2 cellular contexts compared by ENCODE assay signal in the genomic region with DNA sequence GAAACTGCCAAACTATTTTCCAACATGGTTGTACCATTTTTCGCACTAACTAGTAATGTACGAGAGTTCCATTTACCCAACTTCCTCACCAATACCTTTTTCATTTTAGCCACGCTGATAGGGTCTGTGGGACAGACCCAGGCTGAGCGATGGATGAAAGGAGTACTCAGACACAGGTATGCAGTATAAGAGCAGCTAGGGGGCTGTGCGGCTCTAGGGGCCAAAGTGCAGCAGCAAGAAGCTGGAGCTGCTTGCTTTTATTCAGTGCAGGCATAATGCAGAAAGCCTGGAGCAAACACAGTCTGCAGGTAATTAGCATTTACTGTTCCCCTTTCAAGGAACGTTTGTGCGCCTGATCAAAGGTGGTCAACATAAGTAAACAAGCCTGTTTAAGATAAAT.
A peak's percentile ranks its signal among the peaks of the same experiment; 100 is the strongest.
TF ChIP-seq lines count a peak whose summit lies in the region.

No MANE protein-coding gene starts in this region.

TF ChIP-seq in HepG2, 621 proteins besides CTCF, POLR2A, EP300 and RAD21:
- TF ChIP-seq ATRX (CRISPR knock-in tag; IDR thresholded peaks at IDR 0.05; ENCODE audit: borderline replicate concordance) (no peak), CREM (IDR thresholded peaks at IDR 0.05) (no peak), CREM (CRISPR knock-in tag; IDR thresholded peaks at IDR 0.05) (no peak), ZNF614 (CRISPR knock-in tag; IDR thresholded peaks at IDR 0.05; ENCODE audit: borderline replicate concordance) (peak; percentile 66; the same call in 1 of the 2 replicates), HHEX (CRISPR knock-in tag; IDR thresholded peaks at IDR 0.05) (no peak), ZNF746 (CRISPR knock-in tag; IDR thresholded peaks at IDR 0.05) (no peak), RBM39 (IDR thresholded peaks at IDR 0.05; ENCODE audit: low read depth, low read length, poor library complexity, severe bottlenecking) (no peak), SPEN (CRISPR knock-in tag; IDR thresholded peaks at IDR 0.05; ENCODE audit: low read depth) (no peak), ZNF124 (CRISPR knock-in tag; IDR thresholded peaks at IDR 0.05) (no peak), MBD4 (IDR thresholded peaks at IDR 0.05; ENCODE audit: borderline replicate concordance, low read length) (no peak), TOPORS (CRISPR knock-in tag; IDR thresholded peaks at IDR 0.05) (peak; percentile 91; the same call in 1 of the 2 replicates), HNF4G (IDR thresholded peaks at IDR 0.05; ENCODE audit: borderline replicate concordance, low read depth, low read length) (peak; percentile 50), HNF4G (CRISPR knock-in tag; IDR thresholded peaks at IDR 0.05; ENCODE audit: borderline replicate concordance, low read depth) (no peak), SIN3B (IDR thresholded peaks at IDR 0.05; ENCODE audit: low read length) (no peak), JUN (CRISPR knock-in tag; IDR thresholded peaks at IDR 0.05) (no peak), HNF4A (CRISPR knock-in tag; IDR thresholded peaks at IDR 0.05) (peak; percentile 75)
- TF ChIP-seq, protein P1, sequence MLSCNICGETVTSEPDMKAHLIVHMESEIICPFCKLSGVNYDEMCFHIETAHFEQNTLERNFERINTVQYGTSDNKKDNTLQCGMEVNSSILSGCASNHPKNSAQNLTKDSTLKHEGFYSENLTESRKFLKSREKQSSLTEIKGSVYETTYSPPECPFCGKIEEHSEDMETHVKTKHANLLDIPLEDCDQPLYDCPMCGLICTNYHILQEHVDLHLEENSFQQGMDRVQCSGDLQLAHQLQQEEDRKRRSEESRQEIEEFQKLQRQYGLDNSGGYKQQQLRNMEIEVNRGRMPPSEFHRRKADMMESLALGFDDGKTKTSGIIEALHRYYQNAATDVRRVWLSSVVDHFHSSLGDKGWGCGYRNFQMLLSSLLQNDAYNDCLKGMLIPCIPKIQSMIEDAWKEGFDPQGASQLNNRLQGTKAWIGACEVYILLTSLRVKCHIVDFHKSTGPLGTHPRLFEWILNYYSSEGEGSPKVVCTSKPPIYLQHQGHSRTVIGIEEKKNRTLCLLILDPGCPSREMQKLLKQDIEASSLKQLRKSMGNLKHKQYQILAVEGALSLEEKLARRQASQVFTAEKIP (CRISPR knock-in tag; IDR thresholded peaks at IDR 0.05; ENCODE audit: borderline replicate concordance): no peak
- TF ChIP-seq, protein P2, sequence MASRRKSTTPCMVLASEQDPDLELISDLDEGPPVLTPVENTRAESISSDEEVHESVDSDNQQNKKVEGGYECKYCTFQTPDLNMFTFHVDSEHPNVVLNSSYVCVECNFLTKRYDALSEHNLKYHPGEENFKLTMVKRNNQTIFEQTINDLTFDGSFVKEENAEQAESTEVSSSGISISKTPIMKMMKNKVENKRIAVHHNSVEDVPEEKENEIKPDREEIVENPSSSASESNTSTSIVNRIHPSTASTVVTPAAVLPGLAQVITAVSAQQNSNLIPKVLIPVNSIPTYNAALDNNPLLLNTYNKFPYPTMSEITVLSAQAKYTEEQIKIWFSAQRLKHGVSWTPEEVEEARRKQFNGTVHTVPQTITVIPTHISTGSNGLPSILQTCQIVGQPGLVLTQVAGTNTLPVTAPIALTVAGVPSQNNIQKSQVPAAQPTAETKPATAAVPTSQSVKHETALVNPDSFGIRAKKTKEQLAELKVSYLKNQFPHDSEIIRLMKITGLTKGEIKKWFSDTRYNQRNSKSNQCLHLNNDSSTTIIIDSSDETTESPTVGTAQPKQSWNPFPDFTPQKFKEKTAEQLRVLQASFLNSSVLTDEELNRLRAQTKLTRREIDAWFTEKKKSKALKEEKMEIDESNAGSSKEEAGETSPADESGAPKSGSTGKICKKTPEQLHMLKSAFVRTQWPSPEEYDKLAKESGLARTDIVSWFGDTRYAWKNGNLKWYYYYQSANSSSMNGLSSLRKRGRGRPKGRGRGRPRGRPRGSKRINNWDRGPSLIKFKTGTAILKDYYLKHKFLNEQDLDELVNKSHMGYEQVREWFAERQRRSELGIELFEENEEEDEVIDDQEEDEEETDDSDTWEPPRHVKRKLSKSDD (CRISPR knock-in tag; IDR thresholded peaks at IDR 0.05; ENCODE audit: low read depth): no peak
- TF ChIP-seq, protein P3, sequence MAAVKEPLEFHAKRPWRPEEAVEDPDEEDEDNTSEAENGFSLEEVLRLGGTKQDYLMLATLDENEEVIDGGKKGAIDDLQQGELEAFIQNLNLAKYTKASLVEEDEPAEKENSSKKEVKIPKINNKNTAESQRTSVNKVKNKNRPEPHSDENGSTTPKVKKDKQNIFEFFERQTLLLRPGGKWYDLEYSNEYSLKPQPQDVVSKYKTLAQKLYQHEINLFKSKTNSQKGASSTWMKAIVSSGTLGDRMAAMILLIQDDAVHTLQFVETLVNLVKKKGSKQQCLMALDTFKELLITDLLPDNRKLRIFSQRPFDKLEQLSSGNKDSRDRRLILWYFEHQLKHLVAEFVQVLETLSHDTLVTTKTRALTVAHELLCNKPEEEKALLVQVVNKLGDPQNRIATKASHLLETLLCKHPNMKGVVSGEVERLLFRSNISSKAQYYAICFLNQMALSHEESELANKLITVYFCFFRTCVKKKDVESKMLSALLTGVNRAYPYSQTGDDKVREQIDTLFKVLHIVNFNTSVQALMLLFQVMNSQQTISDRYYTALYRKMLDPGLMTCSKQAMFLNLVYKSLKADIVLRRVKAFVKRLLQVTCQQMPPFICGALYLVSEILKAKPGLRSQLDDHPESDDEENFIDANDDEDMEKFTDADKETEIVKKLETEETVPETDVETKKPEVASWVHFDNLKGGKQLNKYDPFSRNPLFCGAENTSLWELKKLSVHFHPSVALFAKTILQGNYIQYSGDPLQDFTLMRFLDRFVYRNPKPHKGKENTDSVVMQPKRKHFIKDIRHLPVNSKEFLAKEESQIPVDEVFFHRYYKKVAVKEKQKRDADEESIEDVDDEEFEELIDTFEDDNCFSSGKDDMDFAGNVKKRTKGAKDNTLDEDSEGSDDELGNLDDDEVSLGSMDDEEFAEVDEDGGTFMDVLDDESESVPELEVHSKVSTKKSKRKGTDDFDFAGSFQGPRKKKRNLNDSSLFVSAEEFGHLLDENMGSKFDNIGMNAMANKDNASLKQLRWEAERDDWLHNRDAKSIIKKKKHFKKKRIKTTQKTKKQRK (IDR thresholded peaks at IDR 0.05; ENCODE audit: low read length): peak; percentile 50; the same call in 1 of the 2 replicates
- TF ChIP-seq, protein P4, sequence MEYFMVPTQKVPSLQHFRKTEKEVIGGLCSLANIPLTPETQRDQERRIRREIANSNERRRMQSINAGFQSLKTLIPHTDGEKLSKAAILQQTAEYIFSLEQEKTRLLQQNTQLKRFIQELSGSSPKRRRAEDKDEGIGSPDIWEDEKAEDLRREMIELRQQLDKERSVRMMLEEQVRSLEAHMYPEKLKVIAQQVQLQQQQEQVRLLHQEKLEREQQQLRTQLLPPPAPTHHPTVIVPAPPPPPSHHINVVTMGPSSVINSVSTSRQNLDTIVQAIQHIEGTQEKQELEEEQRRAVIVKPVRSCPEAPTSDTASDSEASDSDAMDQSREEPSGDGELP (IDR thresholded peaks at IDR 0.05; ENCODE audit: borderline replicate concordance, low read depth): no peak

TF ChIP-seq in K562, 482 proteins besides CTCF, POLR2A, EP300 and RAD21 (continues in another document):
- TF ChIP-seq ESRRB (CRISPR knock-in tag; IDR thresholded peaks at IDR 0.05; ENCODE audit: borderline replicate concordance): no peak
- TF ChIP-seq, protein P5, sequence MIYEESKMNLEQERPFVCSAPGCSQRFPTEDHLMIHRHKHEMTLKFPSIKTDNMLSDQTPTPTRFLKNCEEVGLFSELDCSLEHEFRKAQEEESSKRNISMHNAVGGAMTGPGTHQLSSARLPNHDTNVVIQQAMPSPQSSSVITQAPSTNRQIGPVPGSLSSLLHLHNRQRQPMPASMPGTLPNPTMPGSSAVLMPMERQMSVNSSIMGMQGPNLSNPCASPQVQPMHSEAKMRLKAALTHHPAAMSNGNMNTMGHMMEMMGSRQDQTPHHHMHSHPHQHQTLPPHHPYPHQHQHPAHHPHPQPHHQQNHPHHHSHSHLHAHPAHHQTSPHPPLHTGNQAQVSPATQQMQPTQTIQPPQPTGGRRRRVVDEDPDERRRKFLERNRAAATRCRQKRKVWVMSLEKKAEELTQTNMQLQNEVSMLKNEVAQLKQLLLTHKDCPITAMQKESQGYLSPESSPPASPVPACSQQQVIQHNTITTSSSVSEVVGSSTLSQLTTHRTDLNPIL (CRISPR knock-in tag; IDR thresholded peaks at IDR 0.05): no peak
- TF ChIP-seq, protein P6, sequence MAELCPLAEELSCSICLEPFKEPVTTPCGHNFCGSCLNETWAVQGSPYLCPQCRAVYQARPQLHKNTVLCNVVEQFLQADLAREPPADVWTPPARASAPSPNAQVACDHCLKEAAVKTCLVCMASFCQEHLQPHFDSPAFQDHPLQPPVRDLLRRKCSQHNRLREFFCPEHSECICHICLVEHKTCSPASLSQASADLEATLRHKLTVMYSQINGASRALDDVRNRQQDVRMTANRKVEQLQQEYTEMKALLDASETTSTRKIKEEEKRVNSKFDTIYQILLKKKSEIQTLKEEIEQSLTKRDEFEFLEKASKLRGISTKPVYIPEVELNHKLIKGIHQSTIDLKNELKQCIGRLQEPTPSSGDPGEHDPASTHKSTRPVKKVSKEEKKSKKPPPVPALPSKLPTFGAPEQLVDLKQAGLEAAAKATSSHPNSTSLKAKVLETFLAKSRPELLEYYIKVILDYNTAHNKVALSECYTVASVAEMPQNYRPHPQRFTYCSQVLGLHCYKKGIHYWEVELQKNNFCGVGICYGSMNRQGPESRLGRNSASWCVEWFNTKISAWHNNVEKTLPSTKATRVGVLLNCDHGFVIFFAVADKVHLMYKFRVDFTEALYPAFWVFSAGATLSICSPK (IDR thresholded peaks at IDR 0.05; ENCODE audit: borderline replicate concordance): no peak
- no peak for TF ChIP-seq PHB (CRISPR knock-in tag; IDR thresholded peaks at IDR 0.05)
- TF ChIP-seq NELFE (IDR thresholded peaks at IDR 0.05; ENCODE audit: insufficient read depth, insufficient read length): no peak
- TF ChIP-seq, protein P7, sequence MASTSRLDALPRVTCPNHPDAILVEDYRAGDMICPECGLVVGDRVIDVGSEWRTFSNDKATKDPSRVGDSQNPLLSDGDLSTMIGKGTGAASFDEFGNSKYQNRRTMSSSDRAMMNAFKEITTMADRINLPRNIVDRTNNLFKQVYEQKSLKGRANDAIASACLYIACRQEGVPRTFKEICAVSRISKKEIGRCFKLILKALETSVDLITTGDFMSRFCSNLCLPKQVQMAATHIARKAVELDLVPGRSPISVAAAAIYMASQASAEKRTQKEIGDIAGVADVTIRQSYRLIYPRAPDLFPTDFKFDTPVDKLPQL (IDR thresholded peaks at IDR 0.05; ENCODE audit: extremely low read depth, insufficient read length): no peak
- TF ChIP-seq HDAC2 (IDR thresholded peaks at IDR 0.05): no peak
- no peak for TF ChIP-seq NCOA6 (IDR thresholded peaks at IDR 0.05)
- no peak for TF ChIP-seq BCOR (IDR thresholded peaks at IDR 0.05)
- TF ChIP-seq BRD9 (IDR thresholded peaks at IDR 0.05; ENCODE audit: low read depth, partially characterized antibody): no peak
- TF ChIP-seq, protein P8, sequence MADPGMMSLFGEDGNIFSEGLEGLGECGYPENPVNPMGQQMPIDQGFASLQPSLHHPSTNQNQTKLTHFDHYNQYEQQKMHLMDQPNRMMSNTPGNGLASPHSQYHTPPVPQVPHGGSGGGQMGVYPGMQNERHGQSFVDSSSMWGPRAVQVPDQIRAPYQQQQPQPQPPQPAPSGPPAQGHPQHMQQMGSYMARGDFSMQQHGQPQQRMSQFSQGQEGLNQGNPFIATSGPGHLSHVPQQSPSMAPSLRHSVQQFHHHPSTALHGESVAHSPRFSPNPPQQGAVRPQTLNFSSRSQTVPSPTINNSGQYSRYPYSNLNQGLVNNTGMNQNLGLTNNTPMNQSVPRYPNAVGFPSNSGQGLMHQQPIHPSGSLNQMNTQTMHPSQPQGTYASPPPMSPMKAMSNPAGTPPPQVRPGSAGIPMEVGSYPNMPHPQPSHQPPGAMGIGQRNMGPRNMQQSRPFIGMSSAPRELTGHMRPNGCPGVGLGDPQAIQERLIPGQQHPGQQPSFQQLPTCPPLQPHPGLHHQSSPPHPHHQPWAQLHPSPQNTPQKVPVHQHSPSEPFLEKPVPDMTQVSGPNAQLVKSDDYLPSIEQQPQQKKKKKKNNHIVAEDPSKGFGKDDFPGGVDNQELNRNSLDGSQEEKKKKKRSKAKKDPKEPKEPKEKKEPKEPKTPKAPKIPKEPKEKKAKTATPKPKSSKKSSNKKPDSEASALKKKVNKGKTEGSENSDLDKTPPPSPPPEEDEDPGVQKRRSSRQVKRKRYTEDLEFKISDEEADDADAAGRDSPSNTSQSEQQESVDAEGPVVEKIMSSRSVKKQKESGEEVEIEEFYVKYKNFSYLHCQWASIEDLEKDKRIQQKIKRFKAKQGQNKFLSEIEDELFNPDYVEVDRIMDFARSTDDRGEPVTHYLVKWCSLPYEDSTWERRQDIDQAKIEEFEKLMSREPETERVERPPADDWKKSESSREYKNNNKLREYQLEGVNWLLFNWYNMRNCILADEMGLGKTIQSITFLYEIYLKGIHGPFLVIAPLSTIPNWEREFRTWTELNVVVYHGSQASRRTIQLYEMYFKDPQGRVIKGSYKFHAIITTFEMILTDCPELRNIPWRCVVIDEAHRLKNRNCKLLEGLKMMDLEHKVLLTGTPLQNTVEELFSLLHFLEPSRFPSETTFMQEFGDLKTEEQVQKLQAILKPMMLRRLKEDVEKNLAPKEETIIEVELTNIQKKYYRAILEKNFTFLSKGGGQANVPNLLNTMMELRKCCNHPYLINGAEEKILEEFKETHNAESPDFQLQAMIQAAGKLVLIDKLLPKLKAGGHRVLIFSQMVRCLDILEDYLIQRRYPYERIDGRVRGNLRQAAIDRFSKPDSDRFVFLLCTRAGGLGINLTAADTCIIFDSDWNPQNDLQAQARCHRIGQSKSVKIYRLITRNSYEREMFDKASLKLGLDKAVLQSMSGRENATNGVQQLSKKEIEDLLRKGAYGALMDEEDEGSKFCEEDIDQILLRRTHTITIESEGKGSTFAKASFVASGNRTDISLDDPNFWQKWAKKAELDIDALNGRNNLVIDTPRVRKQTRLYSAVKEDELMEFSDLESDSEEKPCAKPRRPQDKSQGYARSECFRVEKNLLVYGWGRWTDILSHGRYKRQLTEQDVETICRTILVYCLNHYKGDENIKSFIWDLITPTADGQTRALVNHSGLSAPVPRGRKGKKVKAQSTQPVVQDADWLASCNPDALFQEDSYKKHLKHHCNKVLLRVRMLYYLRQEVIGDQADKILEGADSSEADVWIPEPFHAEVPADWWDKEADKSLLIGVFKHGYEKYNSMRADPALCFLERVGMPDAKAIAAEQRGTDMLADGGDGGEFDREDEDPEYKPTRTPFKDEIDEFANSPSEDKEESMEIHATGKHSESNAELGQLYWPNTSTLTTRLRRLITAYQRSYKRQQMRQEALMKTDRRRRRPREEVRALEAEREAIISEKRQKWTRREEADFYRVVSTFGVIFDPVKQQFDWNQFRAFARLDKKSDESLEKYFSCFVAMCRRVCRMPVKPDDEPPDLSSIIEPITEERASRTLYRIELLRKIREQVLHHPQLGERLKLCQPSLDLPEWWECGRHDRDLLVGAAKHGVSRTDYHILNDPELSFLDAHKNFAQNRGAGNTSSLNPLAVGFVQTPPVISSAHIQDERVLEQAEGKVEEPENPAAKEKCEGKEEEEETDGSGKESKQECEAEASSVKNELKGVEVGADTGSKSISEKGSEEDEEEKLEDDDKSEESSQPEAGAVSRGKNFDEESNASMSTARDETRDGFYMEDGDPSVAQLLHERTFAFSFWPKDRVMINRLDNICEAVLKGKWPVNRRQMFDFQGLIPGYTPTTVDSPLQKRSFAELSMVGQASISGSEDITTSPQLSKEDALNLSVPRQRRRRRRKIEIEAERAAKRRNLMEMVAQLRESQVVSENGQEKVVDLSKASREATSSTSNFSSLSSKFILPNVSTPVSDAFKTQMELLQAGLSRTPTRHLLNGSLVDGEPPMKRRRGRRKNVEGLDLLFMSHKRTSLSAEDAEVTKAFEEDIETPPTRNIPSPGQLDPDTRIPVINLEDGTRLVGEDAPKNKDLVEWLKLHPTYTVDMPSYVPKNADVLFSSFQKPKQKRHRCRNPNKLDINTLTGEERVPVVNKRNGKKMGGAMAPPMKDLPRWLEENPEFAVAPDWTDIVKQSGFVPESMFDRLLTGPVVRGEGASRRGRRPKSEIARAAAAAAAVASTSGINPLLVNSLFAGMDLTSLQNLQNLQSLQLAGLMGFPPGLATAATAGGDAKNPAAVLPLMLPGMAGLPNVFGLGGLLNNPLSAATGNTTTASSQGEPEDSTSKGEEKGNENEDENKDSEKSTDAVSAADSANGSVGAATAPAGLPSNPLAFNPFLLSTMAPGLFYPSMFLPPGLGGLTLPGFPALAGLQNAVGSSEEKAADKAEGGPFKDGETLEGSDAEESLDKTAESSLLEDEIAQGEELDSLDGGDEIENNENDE (IDR thresholded peaks at IDR 0.05; ENCODE audit: low read depth, low read length): no peak
- TF ChIP-seq PRPF4 (IDR thresholded peaks at IDR 0.05; ENCODE audit: insufficient read depth, low read depth, low read length, poor library complexity, severe bottlenecking): no peak
